In genomic region chr13:102721800-102722231, GRCh38 we compare ENCODE assay signal across 15 cellular contexts. TPM values are rescaled to one million over a fixed set of nuclear protein-coding genes. Genes with fewer than 3 reads are reported as not detected.
DNase-seq lines count a peak whose midpoint lies in the region; ATAC-seq and TF ChIP-seq lines count a peak whose summit lies in the region.
"Had no signal": no experiment of that assay in that cellular context is flagged by ENCODE, and none has a peak within 500 bp of the region (broad histone marks: within the 10 kb centered on the region; RNA-seq: fewer than 3 reads in every experiment).

No MANE protein-coding gene starts in this region.

- H3K27ac Mint-ChIP-seq in type B pancreatic cell = no peak overlapping the region

- no peaks in the 10 kb centered on the region for H3K36me3 Mint-ChIP-seq in type B pancreatic cell

- peak; percentile 44 for ATAC-seq in gastroesophageal sphincter
- ATAC-seq in HG02588 (IDR thresholded peaks at IDR 0.05; ENCODE audit: unreplicated experiment) = no peak

- H3K9me3 Mint-ChIP-seq in type B pancreatic cell = peaks cover 4% of the 10 kb centered on the region

- H3K27ac ChIP-seq in angular gyrus (ENCODE audit: low read depth, low read length) = peak overlapping the region; percentile 88
- H3K27ac ChIP-seq in gastroesophageal sphincter = no peak overlapping the region
- H3K27ac ChIP-seq: left ventricle myocardium inferior, RWPE1 had no signal

- H3K36me3 ChIP-seq in gastroesophageal sphincter = no peaks in the 10 kb centered on the region
- H3K36me3 ChIP-seq: BE2C, left ventricle myocardium inferior had no signal

- TF ChIP-seq EP300 in gastroesophageal sphincter (IDR thresholded peaks at IDR 0.05) = no peak

- peak; percentile 72 for DNase-seq in EH (ENCODE audit: low read depth)
- peak; percentile 93 for DNase-seq in pons (ENCODE audit: low spot score)
- DNase-seq in type B pancreatic cell (ENCODE audit: extremely low spot score, unreplicated experiment) = no peak
- no peak for DNase-seq in DMS153 (lab: John Stamatoyannopoulos, UW)
- DNase-seq in UCSD-AML1 (lab: John Stamatoyannopoulos, UW; ENCODE audit: unreplicated experiment) = no peak
- DNase-seq: activated CD4-positive, alpha-beta T cell treated with anti-CD3 and anti-CD28 coated beads, Interleukin-2, amount 50 U/mL, for 48 hours; activated naive CD4-positive, alpha-beta T cell; BE2C; cerebellar nuclear complex; left ventricle myocardium inferior; NCI-H1092 had no signal

- H3K27me3 ChIP-seq in gastroesophageal sphincter = no peaks in the 10 kb centered on the region
- H3K27me3 ChIP-seq: BE2C had no signal

- H3K4me3 Mint-ChIP-seq in type B pancreatic cell = no peak overlapping the region

- no peaks in the 10 kb centered on the region for H3K9me3 ChIP-seq in gastroesophageal sphincter
- H3K9me3 ChIP-seq: BE2C, left ventricle myocardium inferior had no signal

- no peak overlapping the region for H3K4me3 ChIP-seq in gastroesophageal sphincter
- H3K4me3 ChIP-seq: left ventricle myocardium inferior had no signal

- 57% methylated on average over 1 of the region's 1 CpG; no CpG with 5 or more reads in 1 of the 2 donors for WGBS in gastroesophageal sphincter (ENCODE audit: low coverage in 1 of 2), 2 donors

- H3K4me1 Mint-ChIP-seq in type B pancreatic cell (ENCODE audit: unreplicated experiment) = no peaks in the 10 kb centered on the region

- H3K4me1 ChIP-seq in gastroesophageal sphincter = no peaks in the 10 kb centered on the region
- H3K4me1 ChIP-seq: BE2C, left ventricle myocardium inferior had no signal

- TF ChIP-seq POLR2A in gastroesophageal sphincter (IDR thresholded peaks at IDR 0.05) = no peak

- no peaks in the 10 kb centered on the region for H3K27me3 Mint-ChIP-seq in type B pancreatic cell

- TF ChIP-seq CTCF in gastroesophageal sphincter (IDR thresholded peaks at IDR 0.05) = no peak
- TF ChIP-seq CTCF in type B pancreatic cell (conservative IDR thresholded peaks at IDR 0.05) = no peak

RNA-seq across cellular contexts. Expression of gene METTL21C, which starts 27.0 kb away (rescaled TPM):
- under 1 TPM in 1 of 4 donors, not detected in 3; 0.62 TPM for total RNA-seq in gastroesophageal sphincter
- not detected in 2 replicates for total RNA-seq in type B pancreatic cell (ENCODE audit: low replicate concordance)
- total RNA-seq: left ventricle myocardium inferior had no signal

RNA-seq across cellular contexts. Expression of gene TEX30, which starts 51.8 kb away (rescaled TPM):
- 10 to 100 TPM in 1 of 4 donors, 1 to 10 TPM in 3; 6.4 to 10.6 (median 7.7) TPM for total RNA-seq in gastroesophageal sphincter
- total RNA-seq in type B pancreatic cell (ENCODE audit: low replicate concordance) = 10.9 and 14.5 TPM in 2 replicates

Comparison
In these comparisons a context has a peak if more than half of its experiments do, and no peak if none do; other contexts are left out.
1. DNase-seq: peak in EH (single experiment) and pons (single experiment); none in type B pancreatic cell (single experiment), DMS153 (single experiment) and UCSD-AML1 (single experiment).